8 cellular contexts compared by ENCODE assay signal in genomic region chr9:19230356-19231125, GRCh38. TPM values are rescaled to one million over a fixed set of nuclear protein-coding genes. Genes with fewer than 3 reads are reported as not detected.
DNase-seq lines count a peak whose midpoint lies in the region; ATAC-seq and TF ChIP-seq lines count a peak whose summit lies in the region.

DENND4C (plus strand) TSS chr9:19230693; CDS start chr9:19276175, 45,482 bp downstream.

- H3K4me1 ChIP-seq in heart left ventricle (peaks cover 0 to 31% (median 22%) of the 10 kb centered on the region in 12 donors), upper lobe of left lung (peaks cover 16 to 37% (median 21%) of the 10 kb centered on the region in 4 donors)

- H3K27me3 ChIP-seq in heart left ventricle = no peaks in the 10 kb centered on the region
- H3K27me3 ChIP-seq in upper lobe of left lung = no peaks in the 10 kb centered on the region

- 0 to 1% (median 1%) methylated on average over 37 to 84 of the region's 86 CpGs for WGBS in heart left ventricle, 4 donors
- 1% methylated on average over 32 of the region's 86 CpGs; no CpG with 5 or more reads in 1 of the 2 donors for WGBS in upper lobe of left lung, 2 donors

- H3K27me3 Mint-ChIP-seq in activated naive CD8-positive, alpha-beta T cell treated with anti-CD3 and anti-CD28 coated beads, Interleukin-2, amount 50 U/mL, for 24 hours = no peaks in the 10 kb centered on the region

- H3K4me3 ChIP-seq in heart left ventricle (peak within 1 kb of the TSS; percentile 84 to 100 (median 97)), upper lobe of left lung (peak within 1 kb of the TSS; percentile 73 to 99 (median 88))

- TF ChIP-seq POLR2A in heart left ventricle (IDR thresholded peaks at IDR 0.05) (peak in 1 of 2 donors; percentile 83), upper lobe of left lung (IDR thresholded peaks at IDR 0.05) (peak; percentile 39 to 94 (median 79))

- H3K36me3 Mint-ChIP-seq in activated naive CD8-positive, alpha-beta T cell treated with anti-CD3 and anti-CD28 coated beads, Interleukin-2, amount 50 U/mL, for 24 hours (ENCODE audit: low read depth) = no peaks in the 10 kb centered on the region

- H3K4me3 Mint-ChIP-seq in activated naive CD8-positive, alpha-beta T cell treated with anti-CD3 and anti-CD28 coated beads, Interleukin-2, amount 50 U/mL, for 24 hours = no peak within 1 kb of the TSS

- ATAC-seq in HG02588 (IDR thresholded peaks at IDR 0.05; ENCODE audit: unreplicated experiment) (peak; percentile 74), heart left ventricle (peak; percentile 74 to 96 (median 90)), upper lobe of left lung (ENCODE audit: low FRiP score in 2 of 2) (peak; percentile 93 to 96)
- ATAC-seq in activated naive CD8-positive, alpha-beta T cell treated with anti-CD3 and anti-CD28 coated beads, Interleukin-2, amount 50 U/mL, for 24 hours = peak; percentile 78

- no peaks in the 10 kb centered on the region for H3K9me3 Mint-ChIP-seq in activated naive CD8-positive, alpha-beta T cell treated with anti-CD3 and anti-CD28 coated beads, Interleukin-2, amount 50 U/mL, for 24 hours

- no peak for TF ChIP-seq EP300 in upper lobe of left lung (IDR thresholded peaks at IDR 0.05)

- H3K27ac ChIP-seq in heart left ventricle = peak within 1 kb of the TSS; percentile 95 to 100 (median 99)
- peak within 1 kb of the TSS; percentile 95 to 99 (median 98) for H3K27ac ChIP-seq in upper lobe of left lung

- H3K36me3 ChIP-seq in heart left ventricle (no peaks in the 10 kb centered on the region), upper lobe of left lung (no peaks in the 10 kb centered on the region)

- H3K9me3 ChIP-seq in heart left ventricle = no peaks in the 10 kb centered on the region
- no peaks in the 10 kb centered on the region for H3K9me3 ChIP-seq in upper lobe of left lung

- peaks cover 10% of the 10 kb centered on the region for H3K4me1 Mint-ChIP-seq in activated naive CD8-positive, alpha-beta T cell treated with anti-CD3 and anti-CD28 coated beads, Interleukin-2, amount 50 U/mL, for 24 hours

- H3K27ac Mint-ChIP-seq in activated naive CD8-positive, alpha-beta T cell treated with anti-CD3 and anti-CD28 coated beads, Interleukin-2, amount 50 U/mL, for 24 hours = no peak within 1 kb of the TSS

- TF ChIP-seq CTCF in GM12872 (IDR thresholded peaks at IDR 0.05; ENCODE audit: insufficient read depth, low read depth, low read length) = peak; percentile 7; the same call in 1 of the 3 replicates
- peak in 5 of 12 donors; percentile 19 to 42 (median 28) for TF ChIP-seq CTCF in heart left ventricle (IDR thresholded peaks at IDR 0.05)
- peak in 4 of 6 experiments; percentile 21 to 45 (median 23) for TF ChIP-seq CTCF in upper lobe of left lung (IDR thresholded peaks at IDR 0.05)

- intact Hi-C loops in heart left ventricle (cut with DNase I) (loop anchor here in 6 of 10 donors (1.0 to 10.0 kb wide), 11 partner anchors 46 to 227 kb away; partner anchors contain the start of genes PLIN2 (in 1 of the 6) and RPS6 (in 1 of the 6)), posterior cingulate gyrus (cut with DNase I) (loop anchor here (2.0 to 10.0 kb wide), 2 partner anchors 126 to 148 kb away; partner anchors contain the start of gene HAUS6)

- DNase-seq in NCI-H1092 (lab: John Stamatoyannopoulos, UW) (peak; percentile 90), SW480 (ENCODE audit: low spot score) (peak; percentile 84), heart left ventricle (peak; percentile 88 to 95 (median 90)), posterior cingulate gyrus (peak; percentile 66 to 97 (median 80)), upper lobe of left lung (peak; percentile 86 to 97)
- peak; percentile 77 for DNase-seq in activated naive CD8-positive, alpha-beta T cell treated with anti-CD3 and anti-CD28 coated beads, Interleukin-2, amount 50 U/mL, for 24 hours

RNA-seq across cellular contexts. Expression of gene DENND4C, which starts in this region (rescaled TPM):
- total RNA-seq in heart left ventricle = 10 to 100 TPM; 19.4 to 36.9 (median 24.5) TPM
- polyA plus RNA-seq in heart left ventricle = 1 to 10 TPM; 5.4 to 9.9 TPM
- total RNA-seq in upper lobe of left lung = 100 to 1,000 TPM in 4 of 6 donors, 10 to 100 TPM in 2; 66.1 to 181 (median 108) TPM

Comparison
In these comparisons a context has a peak if more than half of its experiments do, and no peak if none do; other contexts are left out.
1. Peak in every context shown above with its lines: DNase-seq, ATAC-seq, H3K4me3 ChIP-seq and H3K27ac ChIP-seq.